Comparison of ENCODE assay signal across 7 cellular contexts in genomic region chr10:2978111-2978510, GRCh38.
DNase-seq lines count a peak whose midpoint lies in the region; ATAC-seq and TF ChIP-seq lines count a peak whose summit lies in the region.

No MANE protein-coding gene starts in this region.

- no peaks in the 10 kb centered on the region for H3K9me3 Mint-ChIP-seq in activated T-cell treated with anti-CD3 and anti-CD28 coated beads, Interleukin-2, amount 50 U/mL, for 24 hours

- peak; percentile 58 for TF ChIP-seq CTCF in astrocyte of the spinal cord (IDR thresholded peaks at IDR 0.05; ENCODE audit: low read depth, low read length)
- TF ChIP-seq CTCF in left lung (IDR thresholded peaks at IDR 0.05): peak; percentile 17 to 41

- no peak overlapping the region for H3K27ac ChIP-seq in left lung

- no peaks in the 10 kb centered on the region for H3K4me1 ChIP-seq in left lung

- H3K36me3 ChIP-seq in left lung: no peaks in the 10 kb centered on the region

- H3K27me3 ChIP-seq in left lung: no peaks in the 10 kb centered on the region

- no peaks in the 10 kb centered on the region for H3K36me3 Mint-ChIP-seq in activated T-cell treated with anti-CD3 and anti-CD28 coated beads, Interleukin-2, amount 50 U/mL, for 24 hours (ENCODE audit: low read depth)

- intact Hi-C loops in left lung (cut with DNase I): no loop called here

- ATAC-seq in left lung (peak; percentile 90), HG03135 (IDR thresholded peaks at IDR 0.05; ENCODE audit: unreplicated experiment) (no peak)

- H3K4me3 ChIP-seq in astrocyte of the spinal cord (ENCODE audit: low read depth, low read length) (no peak overlapping the region), left lung (no peak overlapping the region)

- in situ Hi-C loops in astrocyte of the spinal cord (cut with HindIII; ENCODE audit: low sequenced_read_pairs): no loop called here

- no peaks in the 10 kb centered on the region for H3K9me3 ChIP-seq in left lung

- no peak overlapping the region for H3K27ac Mint-ChIP-seq in activated T-cell treated with anti-CD3 and anti-CD28 coated beads, Interleukin-2, amount 50 U/mL, for 24 hours

- DNase-seq in GF-D8 (lab: John Stamatoyannopoulos, UW) (peak; percentile 15), H4 (ENCODE audit: low spot score) (peak; percentile 58), NCI-H2029 treated with DMSO at 0.1 percent for 48 hours (lab: John Stamatoyannopoulos, UW) (peak; percentile 60), astrocyte of the spinal cord (ENCODE audit: low read depth, low spot score) (peak; percentile 75), left lung (no peak)
- no peak for DNase-seq in activated T-cell treated with anti-CD3 and anti-CD28 coated beads, Interleukin-2, amount 50 U/mL, for 24 hours

- peaks cover 5% of the 10 kb centered on the region for H3K27me3 Mint-ChIP-seq in activated T-cell treated with anti-CD3 and anti-CD28 coated beads, Interleukin-2, amount 50 U/mL, for 24 hours

- H3K4me3 Mint-ChIP-seq in activated T-cell treated with anti-CD3 and anti-CD28 coated beads, Interleukin-2, amount 50 U/mL, for 24 hours: no peak overlapping the region

- no peaks in the 10 kb centered on the region for H3K4me1 Mint-ChIP-seq in activated T-cell treated with anti-CD3 and anti-CD28 coated beads, Interleukin-2, amount 50 U/mL, for 24 hours (ENCODE audit: low read depth)

Comparison
In these comparisons a context has a peak if more than half of its experiments do, and no peak if none do; other contexts are left out.
1. DNase-seq: peak in GF-D8 (single experiment), H4 (single experiment), NCI-H2029 treated with DMSO at 0.1 percent for 48 hours (single experiment) and astrocyte of the spinal cord (single experiment); none in left lung (0 of 2) and activated T-cell treated with anti-CD3 and anti-CD28 coated beads, Interleukin-2, amount 50 U/mL, for 24 hours (single experiment).